In genomic region chr20:10110151-10110550, GRCh38 we compare ENCODE assay signal across 21 cellular contexts.
A peak's percentile ranks its signal among the peaks of the same experiment; 100 is the strongest.
DNase-seq lines count a peak whose midpoint lies in the region; ATAC-seq lines count a peak whose summit lies in the region.
"Had no signal": no experiment of that assay in that cellular context is flagged by ENCODE, and none has a peak within 500 bp of the region (broad histone marks: within the 10 kb centered on the region; RNA-seq: fewer than 3 reads in every experiment).

No MANE protein-coding gene starts in this region.

- peak; percentile 57 for DNase-seq in Daoy (ENCODE audit: low read depth)
- DNase-seq in M059J (ENCODE audit: low read depth) = peak; percentile 95
- peak; percentile 49 for DNase-seq in astrocyte of the hippocampus (ENCODE audit: low read depth, low spot score)
- DNase-seq in kidney tubule cell (ENCODE audit: low spot score) = peak; percentile 8
- DNase-seq in NCI-H510A treated with DMSO at 0.1 percent for 48 hours (lab: John Stamatoyannopoulos, UW) = no peak
- DNase-seq in Right ventricle myocardium inferior (ENCODE audit: missing footprints) = no peak
- DNase-seq in activated CD8-positive, alpha-beta memory T cell treated with anti-CD3 and anti-CD28 coated beads, Interleukin-2, amount 50 U/mL, for 48 hours = no peak
- DNase-seq: activated B cell treated with CpG ODN at 0.5 μM for 24 hours; activated CD4-positive, alpha-beta memory T cell treated with anti-CD3 and anti-CD28 coated beads, Interleukin-2, amount 10 ng/mL, durations not matched to agents 7 days and 5 days; activated T-cell treated with anti-CD3 and anti-CD28 coated beads, Interleukin-2, amount 50 U/mL, for 1 hour; effector memory CD4-positive, alpha-beta T cell; heart left ventricle; left ventricle myocardium inferior; MM.1S; mucosa of descending colon; NCI-H146; stimulated activated CD4-positive, alpha-beta T cell treated with anti-CD3 and anti-CD28 coated beads, Interleukin-2, amount 100 ng/mL, for 24 hours; stimulated activated naive CD4-positive, alpha-beta T cell; tibial artery had no signal

- intact Hi-C loops in Right ventricle myocardium inferior (cut with DNase I) = no loop called here

- ATAC-seq in Right ventricle myocardium inferior (no peak), GM18519 (IDR thresholded peaks at IDR 0.05; ENCODE audit: low FRiP score, unreplicated experiment) (no peak)
- ATAC-seq: activated naive CD4-positive, alpha-beta T cell treated with anti-CD3 and anti-CD28 coated beads, Interleukin-2, amount 50 U/mL, for 72 hours; heart left ventricle had no signal

Comparison
In these comparisons a context has a peak if more than half of its experiments do, and no peak if none do; other contexts are left out.
1. DNase-seq: peak in Daoy (single experiment), M059J (single experiment), astrocyte of the hippocampus (single experiment) and kidney tubule cell (single experiment); none in NCI-H510A treated with DMSO at 0.1 percent for 48 hours (single experiment), Right ventricle myocardium inferior (single experiment) and activated CD8-positive, alpha-beta memory T cell treated with anti-CD3 and anti-CD28 coated beads, Interleukin-2, amount 50 U/mL, for 48 hours (single experiment).